ENCODE assay signal across 21 cellular contexts in the genomic region with DNA sequence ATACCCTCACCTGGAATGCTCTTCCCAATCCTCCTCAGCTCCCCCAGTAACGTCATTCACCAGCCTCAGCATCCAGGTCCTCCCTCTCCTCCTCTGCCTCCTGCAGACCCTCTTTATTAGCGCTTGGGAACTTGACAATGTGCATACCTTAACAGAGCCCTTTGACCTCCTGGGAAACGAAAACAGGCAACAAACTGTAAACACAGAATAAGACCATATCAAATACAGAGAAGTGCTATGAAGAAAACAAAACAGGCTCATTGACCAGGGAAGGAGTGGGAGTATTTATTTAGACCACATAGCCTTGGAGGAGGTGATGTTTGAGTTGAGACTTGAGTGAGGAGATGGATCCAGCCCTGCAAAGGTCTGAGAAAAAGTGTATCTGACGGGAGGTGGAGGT.
DNase-seq lines count a peak whose midpoint lies in the region; ATAC-seq and TF ChIP-seq lines count a peak whose summit lies in the region.
"Had no signal": no experiment of that assay in that cellular context is flagged by ENCODE, and none has a peak within 500 bp of the region (broad histone marks: within the 10 kb centered on the region; RNA-seq: fewer than 3 reads in every experiment).

No MANE protein-coding gene starts in this region.

- no peaks in the 10 kb centered on the region; the same call in 1 of the 2 replicates for H3K27me3 Mint-ChIP-seq in HFFc6 (ENCODE audit: insufficient read depth)

- ATAC-seq in left cardiac atrium (no peak), HG02885 (IDR thresholded peaks at IDR 0.05; ENCODE audit: poor library complexity, unreplicated experiment) (no peak)
- ATAC-seq: activated T-helper 17 cell treated with anti-CD3 and anti-CD28 coated beads, Interleukin-2, amount 50 U/mL, for 72 hours; stimulated activated effector memory CD8-positive, alpha-beta T cell treated with anti-CD3 and anti-CD28 coated beads, Interleukin-12 subunit alpha, Interleukin-12 subunit beta, amount 100 ng/mL, for 72 hours had no signal

- no peak for TF ChIP-seq POLR2A in stomach (IDR thresholded peaks at IDR 0.05)

- H3K4me1 Mint-ChIP-seq in HFFc6 (ENCODE audit: low read depth) = peaks cover 75% of the 10 kb centered on the region
- H3K4me1 Mint-ChIP-seq: activated naive CD4-positive, alpha-beta T cell treated with anti-CD3 and anti-CD28 coated beads, Interleukin-2, amount 50 U/mL, for 24 hours; activated T-helper 17 cell treated with anti-CD3 and anti-CD28 coated beads, Interleukin-2, amount 50 U/mL, for 72 hours had no signal

- no peak for TF ChIP-seq CTCF in HFFc6 (IDR thresholded peaks at IDR 0.05)
- no peak for TF ChIP-seq CTCF in brain microvascular endothelial cell (IDR thresholded peaks at IDR 0.05; ENCODE audit: low read depth, low read length, missing control alignments)
- TF ChIP-seq CTCF in stomach (IDR thresholded peaks at IDR 0.05) = no peak

- peaks cover 0 to 12% (median 4%) of the 10 kb centered on the region in 3 donors for H3K4me1 ChIP-seq in skeletal muscle tissue (ENCODE audit: control insufficient read depth in 3 of 3, insufficient read depth in 3 of 3, low read length in 3 of 3)
- no peaks in the 10 kb centered on the region for H3K4me1 ChIP-seq in stomach
- H3K4me1 ChIP-seq: uterus had no signal

- H3K9me3 Mint-ChIP-seq in HFFc6 = no peaks in the 10 kb centered on the region
- H3K9me3 Mint-ChIP-seq: activated CD4-positive, alpha-beta memory T cell treated with anti-CD3 and anti-CD28 coated beads for 36 hours; activated naive CD4-positive, alpha-beta T cell treated with anti-CD3 and anti-CD28 coated beads, Interleukin-2, amount 50 U/mL, for 24 hours; activated T-helper 17 cell treated with anti-CD3 and anti-CD28 coated beads, Interleukin-2, amount 50 U/mL, for 72 hours; stimulated activated effector memory CD8-positive, alpha-beta T cell treated with anti-CD3 and anti-CD28 coated beads, Interleukin-12 subunit alpha, Interleukin-12 subunit beta, amount 100 ng/mL, for 72 hours had no signal

- WGBS in stomach, 5 donors = 71 to 75% (median 74%) methylated on average over 4 of the region's 4 CpGs

- H3K36me3 ChIP-seq in brain microvascular endothelial cell (replicated peaks) = no peaks in the 10 kb centered on the region
- no peaks in the 10 kb centered on the region for H3K36me3 ChIP-seq in skeletal muscle tissue (ENCODE audit: control insufficient read depth in 3 of 3, insufficient read depth in 3 of 3, low read length in 3 of 3)
- H3K36me3 ChIP-seq in stomach = no peaks in the 10 kb centered on the region
- H3K36me3 ChIP-seq: spleen, uterus had no signal

- in situ Hi-C loops in brain microvascular endothelial cell (cut with HindIII; ENCODE audit: low pct_ligation_motif_present, low sequenced_read_pairs) = no loop called here

- no peak overlapping the region for H3K9ac ChIP-seq in skeletal muscle tissue (ENCODE audit: low read depth in 1 of 3, low read length in 3 of 3)

- no peak for TF ChIP-seq EP300 in stomach (IDR thresholded peaks at IDR 0.05)

- H3K4me3 ChIP-seq in brain microvascular endothelial cell (ENCODE audit: low read depth, low read length) (no peak overlapping the region), skeletal muscle tissue (ENCODE audit: low read length in 3 of 3) (no peak overlapping the region), stomach (no peak overlapping the region)
- H3K4me3 ChIP-seq: dorsolateral prefrontal cortex, spleen, uterus had no signal

- peak overlapping the region; percentile 85 for H3K4me3 Mint-ChIP-seq in HFFc6
- H3K4me3 Mint-ChIP-seq: activated CD4-positive, alpha-beta memory T cell treated with anti-CD3 and anti-CD28 coated beads for 36 hours; activated naive CD4-positive, alpha-beta T cell treated with anti-CD3 and anti-CD28 coated beads, Interleukin-2, amount 50 U/mL, for 24 hours; activated T-helper 17 cell treated with anti-CD3 and anti-CD28 coated beads, Interleukin-2, amount 50 U/mL, for 72 hours; stimulated activated effector memory CD8-positive, alpha-beta T cell treated with anti-CD3 and anti-CD28 coated beads, Interleukin-12 subunit alpha, Interleukin-12 subunit beta, amount 100 ng/mL, for 72 hours had no signal

- H3K27ac ChIP-seq in brain microvascular endothelial cell (peak overlapping the region; percentile 50), skeletal muscle tissue (ENCODE audit: low read depth, low read length) (peak overlapping the region; percentile 7), stomach (no peak overlapping the region)
- H3K27ac ChIP-seq: dorsolateral prefrontal cortex, uterus had no signal

- H3K9me3 ChIP-seq in skeletal muscle tissue (ENCODE audit: control insufficient read depth in 3 of 3, low read length in 3 of 3) = no peaks in the 10 kb centered on the region
- no peaks in the 10 kb centered on the region for H3K9me3 ChIP-seq in stomach
- H3K9me3 ChIP-seq: spleen, uterus had no signal

- H3K36me3 Mint-ChIP-seq in HFFc6 (ENCODE audit: low read depth) = no peaks in the 10 kb centered on the region
- H3K36me3 Mint-ChIP-seq: activated CD4-positive, alpha-beta memory T cell treated with anti-CD3 and anti-CD28 coated beads for 36 hours; activated naive CD4-positive, alpha-beta T cell treated with anti-CD3 and anti-CD28 coated beads, Interleukin-2, amount 50 U/mL, for 24 hours; CD14-positive monocyte had no signal

- H3K27me3 ChIP-seq in brain microvascular endothelial cell (replicated peaks) (no peaks in the 10 kb centered on the region), skeletal muscle tissue (ENCODE audit: control insufficient read depth in 3 of 3, insufficient read depth in 3 of 3, low read length in 3 of 3) (no peaks in the 10 kb centered on the region), stomach (peaks cover 0 to 5% (median 0%) of the 10 kb centered on the region in 3 donors)
- H3K27me3 ChIP-seq: uterus had no signal

- DNase-seq in HFFc6 (no peak), brain microvascular endothelial cell (no peak), iris pigment epithelial cell (ENCODE audit: low read depth) (peak; percentile 42), stomach (no peak), left cardiac atrium (no peak), T1000 (lab: John Stamatoyannopoulos, UW) (no peak)
- DNase-seq: activated CD4-positive, alpha-beta memory T cell treated with anti-CD3 and anti-CD28 coated beads for 36 hours; activated CD8-positive, alpha-beta memory T cell treated with anti-CD3 and anti-CD28 coated beads, Interleukin-2, amount 50 U/mL, for 48 hours; anterior cingulate cortex; central memory CD4-positive, alpha-beta T cell; dorsolateral prefrontal cortex; NCI-H2029 treated with DMSO at 0.1 percent for 48 hours; spleen; stimulated activated CD4-positive, alpha-beta T cell treated with anti-CD3 and anti-CD28 coated beads, Interleukin-2, amount 100 ng/mL, for 48 hours had no signal

- peak overlapping the region; percentile 89 for H3K27ac Mint-ChIP-seq in HFFc6
- H3K27ac Mint-ChIP-seq: activated CD4-positive, alpha-beta memory T cell treated with anti-CD3 and anti-CD28 coated beads for 36 hours; activated naive CD4-positive, alpha-beta T cell treated with anti-CD3 and anti-CD28 coated beads, Interleukin-2, amount 50 U/mL, for 24 hours; activated T-helper 17 cell treated with anti-CD3 and anti-CD28 coated beads, Interleukin-2, amount 50 U/mL, for 72 hours; CD14-positive monocyte; stimulated activated effector memory CD8-positive, alpha-beta T cell treated with anti-CD3 and anti-CD28 coated beads, Interleukin-12 subunit alpha, Interleukin-12 subunit beta, amount 100 ng/mL, for 72 hours had no signal

- intact Hi-C loops in stomach (cut with DNase I; ENCODE audit: low total_unique reads) = no loop called here
- intact Hi-C loops in left cardiac atrium (cut with DNase I) = no loop called here

Comparison
In these comparisons a context has a peak if more than half of its experiments do, and no peak if none do; other contexts are left out.
1. H3K27ac ChIP-seq: peak in brain microvascular endothelial cell (single experiment) and skeletal muscle tissue (single experiment); none in stomach (0 of 5).